ENCODE assay signal across 19 cellular contexts in genomic region chr4:156413411-156413985, GRCh38.
DNase-seq lines count a peak whose midpoint lies in the region; ATAC-seq, FAIRE-seq and TF ChIP-seq lines count a peak whose summit lies in the region.
"Had no signal": no experiment of that assay in that cellular context is flagged by ENCODE, and none has a peak within 500 bp of the region (broad histone marks: within the 10 kb centered on the region; RNA-seq: fewer than 3 reads in every experiment).

No MANE protein-coding gene starts in this region.

- no peak overlapping the region for H2BK5ac ChIP-seq in IMR-90 (ENCODE audit: low read depth, low read length, poor library complexity, severe bottlenecking)
- no peak overlapping the region for H2BK5ac ChIP-seq in mesenchymal stem cell (ENCODE audit: low read depth, low read length, poor library complexity, severe bottlenecking)

- H3K9me3 ChIP-seq in IMR-90 (ENCODE audit: control insufficient read depth, insufficient read depth, low read length) = peaks cover 2% of the 10 kb centered on the region; the same call in 1 of the 2 replicates
- H3K9me3 ChIP-seq in mesenchymal stem cell (ENCODE audit: control insufficient read depth, low read length) = no peaks in the 10 kb centered on the region
- H3K9me3 ChIP-seq in smooth muscle cell (replicated peaks; ENCODE audit: low read depth) = no peaks in the 10 kb centered on the region
- no peaks in the 10 kb centered on the region for H3K9me3 ChIP-seq in A673 (ENCODE audit: low read depth, low read length, poor library complexity, severe bottlenecking)
- H3K9me3 ChIP-seq: Peyer's patch had no signal

- no peak overlapping the region for H3K23ac ChIP-seq in IMR-90 (ENCODE audit: low read depth, low read length)
- H3K23ac ChIP-seq in mesenchymal stem cell (ENCODE audit: low read length in 2 of 2) = no peak overlapping the region

- H2BK12ac ChIP-seq in mesenchymal stem cell (ENCODE audit: low read length in 2 of 2) = no peak overlapping the region

- in situ Hi-C loops in IMR-90 (cut with MboI; ENCODE audit: low sequenced_read_pairs) = no loop called here

- H2AFZ ChIP-seq in IMR-90 (replicated peaks; ENCODE audit: low read length, poor library complexity) = no peak overlapping the region
- no peak overlapping the region for H2AFZ ChIP-seq in mesenchymal stem cell (ENCODE audit: low read depth, low read length)
- H2AFZ ChIP-seq in smooth muscle cell (ENCODE audit: low read depth) = no peak overlapping the region

- no CpG with 5 or more reads among the region's 2 CpGs for WGBS in IMR-90 (ENCODE audit: extremely low coverage in 2 of 2, insufficient read length in 1 of 2), 2 experiments
- WGBS in mesenchymal stem cell = 75% methylated on average over 2 of the region's 2 CpGs
- WGBS in smooth muscle cell (ENCODE audit: low lambda C conversion rate) = 16% methylated on average over 2 of the region's 2 CpGs

- H2AK5ac ChIP-seq in IMR-90 (ENCODE audit: low read depth, low read length) = no peak overlapping the region
- no peak overlapping the region for H2AK5ac ChIP-seq in mesenchymal stem cell (ENCODE audit: low read length, severe bottlenecking)

- peak; percentile 64 for FAIRE-seq in TTC549 (lab: Jason Lieb, UNC)

- H3F3A ChIP-seq in smooth muscle cell (ENCODE audit: low read depth) = peaks cover 17% of the 10 kb centered on the region

- no peak for ATAC-seq in IMR-90 (ENCODE audit: low read depth)
- no peak for ATAC-seq in Right ventricle myocardium inferior

- H4K91ac ChIP-seq in IMR-90 (ENCODE audit: insufficient read depth, low read depth, low read length) (no peak overlapping the region), mesenchymal stem cell (ENCODE audit: low read length) (no peak overlapping the region)

- H3K27me3 ChIP-seq in IMR-90 (ENCODE audit: control insufficient read depth, insufficient read depth, low read length) (no peaks in the 10 kb centered on the region), mesenchymal stem cell (ENCODE audit: control insufficient read depth in 1 of 2, insufficient read depth in 1 of 2, low read length in 2 of 2) (no peaks in the 10 kb centered on the region), smooth muscle cell (ENCODE audit: low read depth) (no peaks in the 10 kb centered on the region), A673 (replicated peaks; ENCODE audit: insufficient read depth, low read depth, low read length, poor library complexity) (no peaks in the 10 kb centered on the region)
- H3K27me3 ChIP-seq: Peyer's patch had no signal

- BruUV-seq in IMR-90 (replicated peaks; lab: Mats Ljungman, UMichigan) (no TSS peak), A673 (replicated peaks; lab: Mats Ljungman, UMichigan) (no TSS peak)

- no peak overlapping the region for H3K4me2 ChIP-seq in IMR-90 (ENCODE audit: low read depth, low read length)
- H3K4me2 ChIP-seq in mesenchymal stem cell (ENCODE audit: low read length, poor library complexity, severe bottlenecking) = no peak overlapping the region
- peak overlapping the region; percentile 49 for H3K4me2 ChIP-seq in smooth muscle cell

- no peak for TF ChIP-seq POLR2A in IMR-90 (IDR thresholded peaks at IDR 0.05; ENCODE audit: low read depth, low read length)

- no peak overlapping the region for H3K56ac ChIP-seq in IMR-90 (ENCODE audit: extremely low read depth, insufficient read depth, low read length)

- H3K4me3 ChIP-seq in IMR-90 (ENCODE audit: insufficient read depth, low read depth, low read length) (no peak overlapping the region), mesenchymal stem cell (ENCODE audit: insufficient read depth in 1 of 2, low read depth in 1 of 2, low read length in 2 of 2) (no peak overlapping the region), smooth muscle cell (no peak overlapping the region), A673 (ENCODE audit: low read depth, low read length, poor library complexity, severe bottlenecking) (no peak overlapping the region)
- H3K4me3 ChIP-seq: Peyer's patch had no signal

- POLR2A ChIA-PET in IMR-90 (lab: Charles Lee; ENCODE audit: unreplicated experiment) = no interaction called here
- POLR2A ChIA-PET in A673 (lab: Charles Lee; ENCODE audit: low non-redundant PET) = no interaction called here

- no peaks in the 10 kb centered on the region for H3K36me3 ChIP-seq in IMR-90 (ENCODE audit: control insufficient read depth, insufficient read depth, low read length)
- H3K36me3 ChIP-seq in mesenchymal stem cell (ENCODE audit: control insufficient read depth in 1 of 2, insufficient read depth in 2 of 2, low read depth in 1 of 2, low read length in 2 of 2) = no peaks in the 10 kb centered on the region
- H3K36me3 ChIP-seq in smooth muscle cell (ENCODE audit: low read depth) = no peaks in the 10 kb centered on the region
- no peaks in the 10 kb centered on the region for H3K36me3 ChIP-seq in A673 (ENCODE audit: insufficient read depth, low read length, poor library complexity, severe bottlenecking)
- H3K36me3 ChIP-seq: Peyer's patch had no signal

- H2BK15ac ChIP-seq in IMR-90 (ENCODE audit: low read depth, low read length) = no peak overlapping the region
- no peak overlapping the region for H2BK15ac ChIP-seq in mesenchymal stem cell (ENCODE audit: low read depth, poor library complexity, severe bottlenecking)

- TF ChIP-seq CTCF in IMR-90 (conservative IDR thresholded peaks at IDR 0.05; ENCODE audit: low read depth, low read length) = no peak
- no peak for TF ChIP-seq CTCF in smooth muscle cell (IDR thresholded peaks at IDR 0.05; ENCODE audit: borderline replicate concordance, insufficient read depth, poor library complexity, severe bottlenecking)
- TF ChIP-seq CTCF in A673 (conservative IDR thresholded peaks at IDR 0.05; ENCODE audit: low read depth, low read length) = no peak

- H2BK120ac ChIP-seq in IMR-90 (ENCODE audit: low read depth, low read length) = no peak overlapping the region
- no peak overlapping the region for H2BK120ac ChIP-seq in mesenchymal stem cell (ENCODE audit: low read depth, low read length)

- H4K5ac ChIP-seq in IMR-90 (ENCODE audit: low read depth, low read length) = 0 out of 2 replicates have a peak overlapping the region, but pooled peaks have one; percentile 32

- H3K27ac ChIP-seq in IMR-90 (ENCODE audit: insufficient read depth, low read length) (no peak overlapping the region), mesenchymal stem cell (ENCODE audit: low read length, poor library complexity, severe bottlenecking) (no peak overlapping the region), smooth muscle cell (ENCODE audit: low read depth) (peak overlapping the region; percentile 60), A673 (ENCODE audit: low read depth, low read length, poor library complexity, severe bottlenecking) (no peak overlapping the region)
- H3K27ac ChIP-seq: HL-60, Peyer's patch had no signal

- no peak overlapping the region for H2BK20ac ChIP-seq in IMR-90 (ENCODE audit: low read depth, low read length)

- intact Hi-C loops in IMR-90 (cut with micrococcal nuclease) (no loop called here), A673 (cut with micrococcal nuclease; ENCODE audit: unreplicated experiment) (no loop called here), Right ventricle myocardium inferior (cut with DNase I) (no loop called here)

- no peak overlapping the region; the same call in 1 of the 2 replicates for H3K14ac ChIP-seq in IMR-90 (replicated peaks; ENCODE audit: low read depth, low read length)
- H3K14ac ChIP-seq in mesenchymal stem cell (ENCODE audit: low read length in 2 of 2) = no peak overlapping the region

- H3K79me2 ChIP-seq in smooth muscle cell (ENCODE audit: low read depth) = no peaks in the 10 kb centered on the region

- dilution Hi-C loops in IMR-90 (cut with HindIII; ENCODE audit: low sequenced_read_pairs, unreplicated experiment) = no loop called here

- DNase-seq in IMR-90 (no peak), mesenchymal stem cell (peak; percentile 22), smooth muscle cell (lab: John Stamatoyannopoulos, UW; ENCODE audit: unreplicated experiment) (no peak), A673 (ENCODE audit: low spot score) (no peak), hepatic stellate cell (ENCODE audit: low spot score) (no peak), Right ventricle myocardium inferior (ENCODE audit: missing footprints) (no peak)
- DNase-seq: CD4-positive, CD25-positive, alpha-beta regulatory T cell; COR-L47; DMS79; H7; KG1; NCI-H1092; NCI-H1436; NCI-H187 treated with DMSO at 0.1 percent for 48 hours; NCI-H69; NK-92 treated with Interleukin-12 subunit alpha and Interleukin-12 subunit beta, amount 100 ng/mL, for 24 hours; Peyer's patch had no signal

- H3K18ac ChIP-seq in IMR-90 (ENCODE audit: low read depth, low read length) (no peak overlapping the region; the same call in 1 of the 2 replicates), mesenchymal stem cell (ENCODE audit: low read depth in 1 of 2, low read length in 2 of 2) (no peak overlapping the region)

- no peak overlapping the region for H3K4ac ChIP-seq in IMR-90 (ENCODE audit: low read depth, low read length)
- no peak overlapping the region for H3K4ac ChIP-seq in mesenchymal stem cell (ENCODE audit: low read depth in 1 of 2, low read length in 2 of 2)

- TF ChIP-seq RAD21 in IMR-90 (IDR thresholded peaks at IDR 0.05; ENCODE audit: low read length) = no peak

- H3K9ac ChIP-seq in IMR-90 (ENCODE audit: low read depth, low read length) (no peak overlapping the region), mesenchymal stem cell (ENCODE audit: low read length) (no peak overlapping the region), smooth muscle cell (ENCODE audit: low read depth) (no peak overlapping the region)

- H4K20me1 ChIP-seq in IMR-90 (ENCODE audit: insufficient read depth, low read length) (no peaks in the 10 kb centered on the region), smooth muscle cell (ENCODE audit: low read depth) (no peaks in the 10 kb centered on the region)

- no peak overlapping the region; a peak in 1 of 4 replicates for H4K8ac ChIP-seq in IMR-90 (ENCODE audit: low read depth in 2 of 2, low read length in 2 of 2)
- no peak overlapping the region for H4K8ac ChIP-seq in mesenchymal stem cell (ENCODE audit: low read length)

- CTCF ChIA-PET in IMR-90 (lab: Yijun Ruan, JAX) (no interaction called here), A673 (lab: Charles Lee) (no interaction called here)

- no peaks in the 10 kb centered on the region for H3K79me1 ChIP-seq in IMR-90 (ENCODE audit: low read depth in 1 of 2, low read length in 2 of 2)
- no peaks in the 10 kb centered on the region for H3K79me1 ChIP-seq in mesenchymal stem cell (replicated peaks; ENCODE audit: low read length, poor library complexity, severe bottlenecking)

- no peaks in the 10 kb centered on the region for H3K9me1 ChIP-seq in IMR-90 (ENCODE audit: insufficient read depth, low read length)

- H3K4me1 ChIP-seq in IMR-90 (ENCODE audit: control insufficient read depth, insufficient read depth, low read length) (no peaks in the 10 kb centered on the region), mesenchymal stem cell (ENCODE audit: control insufficient read depth, insufficient read depth, low read depth, low read length) (no peaks in the 10 kb centered on the region), smooth muscle cell (ENCODE audit: low read depth) (no peaks in the 10 kb centered on the region), A673 (ENCODE audit: insufficient read depth, low read length, poor library complexity, severe bottlenecking) (peaks cover 19% of the 10 kb centered on the region)
- H3K4me1 ChIP-seq: Peyer's patch had no signal

- no peak overlapping the region for H2AK9ac ChIP-seq in IMR-90 (replicated peaks; ENCODE audit: low read depth, low read length, poor library complexity)

TF ChIP-seq in IMR-90, 13 proteins besides CTCF, POLR2A, EP300 and RAD21 (continues in another document):
- TF ChIP-seq CHD1 (IDR thresholded peaks at IDR 0.05; ENCODE audit: low read depth, low read length) = no peak
